ENCODE assay signal across 9 cellular contexts in the genomic region with DNA sequence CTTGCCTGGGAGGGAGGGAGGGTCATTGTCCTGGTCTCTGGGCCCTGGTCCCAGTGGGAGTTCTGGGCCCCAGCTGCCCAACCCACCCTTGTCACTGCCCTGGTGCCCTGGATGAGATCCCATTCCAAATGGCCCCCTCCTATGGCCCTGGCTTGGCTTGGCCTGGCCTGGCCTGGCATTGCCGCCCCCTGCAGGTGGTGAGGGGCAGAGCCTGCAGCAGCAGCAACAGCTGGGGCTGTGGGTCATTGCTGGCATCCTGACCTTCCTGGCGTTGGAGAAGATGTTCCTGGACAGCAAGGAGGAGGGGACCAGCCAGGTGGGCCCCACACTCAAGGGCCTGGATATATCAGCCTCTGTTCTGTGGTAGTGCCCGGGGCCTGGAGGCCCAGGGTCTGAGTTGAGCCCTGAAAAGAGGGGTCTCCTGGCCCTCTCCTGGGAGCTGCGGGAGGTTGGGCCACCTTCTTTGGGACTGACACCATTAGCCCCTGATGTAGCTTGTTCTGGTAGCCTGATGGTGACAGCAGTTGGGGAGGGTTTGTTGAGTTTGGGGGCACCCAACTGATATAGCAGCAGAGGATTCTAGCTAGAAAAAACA. TPM values are rescaled to one million over a fixed set of nuclear protein-coding genes. Genes with fewer than 3 reads are reported as not detected.
DNase-seq lines count a peak whose midpoint lies in the region; FAIRE-seq and TF ChIP-seq lines count a peak whose summit lies in the region.
"Had no signal": no experiment of that assay in that cellular context is flagged by ENCODE, and none has a peak within 500 bp of the region (broad histone marks: within the 10 kb centered on the region; RNA-seq: fewer than 3 reads in every experiment).

No MANE protein-coding gene starts in this region.

- H3K36me3 ChIP-seq in mesenchymal stem cell (ENCODE audit: control insufficient read depth in 1 of 2, insufficient read depth in 2 of 2, low read depth in 1 of 2, low read length in 2 of 2) (peaks cover 51 to 62% of the 10 kb centered on the region in 2 experiments), uterus (no peaks in the 10 kb centered on the region)

- no peak overlapping the region for H2BK5ac ChIP-seq in mesenchymal stem cell (ENCODE audit: low read depth, low read length, poor library complexity, severe bottlenecking)

- peak; percentile 95 for FAIRE-seq in GM12892 (lab: Jason Lieb, UNC)

- in situ Hi-C loops in T47D (cut with HindIII; ENCODE audit: low pct_unique_long_range_greater_than_20kb, low sequenced_read_pairs): no loop called here

- H3K27me3 ChIP-seq in mesenchymal stem cell (ENCODE audit: control insufficient read depth in 1 of 2, insufficient read depth in 1 of 2, low read length in 2 of 2): no peaks in the 10 kb centered on the region
- H3K27me3 ChIP-seq in uterus: no peaks in the 10 kb centered on the region

- no peak overlapping the region for H3K9ac ChIP-seq in mesenchymal stem cell (ENCODE audit: low read length)

- H2AFZ ChIP-seq in mesenchymal stem cell (ENCODE audit: low read depth, low read length): no peak overlapping the region

- no peak overlapping the region for H3K4ac ChIP-seq in mesenchymal stem cell (ENCODE audit: low read depth in 1 of 2, low read length in 2 of 2)

- H3K14ac ChIP-seq in mesenchymal stem cell (ENCODE audit: low read length in 2 of 2): no peak overlapping the region

- no peak overlapping the region for H2BK120ac ChIP-seq in mesenchymal stem cell (ENCODE audit: low read depth, low read length)

- 71% methylated on average over 4 of the region's 4 CpGs for WGBS in mesenchymal stem cell

- H3K4me3 ChIP-seq in AG09309 (ENCODE audit: control insufficient read depth, low read depth, low read length): no peak overlapping the region
- no peak overlapping the region for H3K4me3 ChIP-seq in mesenchymal stem cell (ENCODE audit: insufficient read depth in 1 of 2, low read depth in 1 of 2, low read length in 2 of 2)
- H3K4me3 ChIP-seq in uterus: no peak overlapping the region

- intact Hi-C loops in uterus (cut with DNase I; ENCODE audit: low total_unique reads): no loop called here

- H3K4me1 ChIP-seq in mesenchymal stem cell (ENCODE audit: control insufficient read depth, insufficient read depth, low read depth, low read length) (peaks cover 55% of the 10 kb centered on the region), uterus (peaks cover 6 to 47% of the 10 kb centered on the region in 2 donors)

- no peak overlapping the region for H3K18ac ChIP-seq in mesenchymal stem cell (ENCODE audit: low read depth in 1 of 2, low read length in 2 of 2)

- no peak overlapping the region for H2BK12ac ChIP-seq in mesenchymal stem cell (ENCODE audit: low read length in 2 of 2)

- TF ChIP-seq POLR2A in GM12892 (IDR thresholded peaks at IDR 0.05; ENCODE audit: low read depth, low read length): no peak
- no peak for TF ChIP-seq POLR2A in uterus (IDR thresholded peaks at IDR 0.05)

- no peak overlapping the region for H2AK5ac ChIP-seq in mesenchymal stem cell (ENCODE audit: low read length, severe bottlenecking)

- no peak overlapping the region for H3K23ac ChIP-seq in mesenchymal stem cell (ENCODE audit: low read length in 2 of 2)

- H3K79me1 ChIP-seq in mesenchymal stem cell (replicated peaks; ENCODE audit: low read length, poor library complexity, severe bottlenecking): peaks cover 7% of the 10 kb centered on the region

- DNase-seq in AG09309 (ENCODE audit: low read depth): no peak
- peak; percentile 72 for DNase-seq in GM12892 (ENCODE audit: insufficient read length)
- DNase-seq in SW480 (ENCODE audit: low spot score): peak; percentile 32
- DNase-seq in T47D (ENCODE audit: low read depth in 1 of 2, low spot score in 1 of 2): peak; percentile 70 to 76
- DNase-seq in mesenchymal stem cell: peak; percentile 56
- DNase-seq in uterus: no peak
- DNase-seq in NCI-H2029 (lab: John Stamatoyannopoulos, UW): no peak
- DNase-seq in NCI-H446 treated with DMSO at 0.1 percent for 48 hours (lab: John Stamatoyannopoulos, UW): no peak

- H3K4me2 ChIP-seq in mesenchymal stem cell (ENCODE audit: low read length, poor library complexity, severe bottlenecking): no peak overlapping the region

- TF ChIP-seq CTCF in AG09309 (IDR thresholded peaks at IDR 0.05; ENCODE audit: control insufficient read depth, insufficient read depth, low read depth, low read length, missing control alignments) (peak; percentile 92), uterus (IDR thresholded peaks at IDR 0.05) (peak in 3 of 4 experiments; percentile 37 to 49 (median 49))

- H2BK15ac ChIP-seq in mesenchymal stem cell (ENCODE audit: low read depth, poor library complexity, severe bottlenecking): no peak overlapping the region

- no peak overlapping the region for H3K27ac ChIP-seq in mesenchymal stem cell (ENCODE audit: low read length, poor library complexity, severe bottlenecking)
- H3K27ac ChIP-seq in uterus: peak overlapping the region; percentile 3 to 24

- H4K91ac ChIP-seq in mesenchymal stem cell (ENCODE audit: low read length): no peak overlapping the region

- H4K8ac ChIP-seq in mesenchymal stem cell (ENCODE audit: low read length): no peak overlapping the region

- H3K9me3 ChIP-seq in mesenchymal stem cell (ENCODE audit: control insufficient read depth, low read length): no peaks in the 10 kb centered on the region
- H3K9me3 ChIP-seq in uterus: no peaks in the 10 kb centered on the region

RNA-seq across cellular contexts. Expression of a gene that starts 3.9 kb away (rescaled TPM):
- polyA plus RNA-seq in GM12892 (2012; ENCODE audit: missing spikeins): 7.0 TPM
- 89.2 TPM for polyA plus RNA-seq in mesenchymal stem cell (2013, experiment 1 of 2)
- 88.7 TPM for polyA plus RNA-seq in mesenchymal stem cell (2013, experiment 2 of 2)
- total RNA-seq in uterus: 10 to 100 TPM; 30.9 to 79.2 (median 64.2) TPM

RNA-seq across cellular contexts. Expression of a gene that starts 14.0 kb away (rescaled TPM):
- 132 TPM for polyA plus RNA-seq in GM12892 (2012; ENCODE audit: missing spikeins)
- 95.6 TPM for polyA plus RNA-seq in mesenchymal stem cell (2013, experiment 1 of 2)
- polyA plus RNA-seq in mesenchymal stem cell (2013, experiment 2 of 2): 95.8 TPM
- total RNA-seq in uterus: 100 to 1,000 TPM in 1 of 4 donors, 10 to 100 TPM in 3; 43.8 to 161 (median 96.2) TPM

RNA-seq across cellular contexts. Expression of a gene that starts 33.9 kb away (rescaled TPM):
- polyA plus RNA-seq in GM12892 (2012; ENCODE audit: missing spikeins): 5.5 TPM
- polyA plus RNA-seq in mesenchymal stem cell (2013, experiment 1 of 2): not detected
- not detected for polyA plus RNA-seq in mesenchymal stem cell (2013, experiment 2 of 2)
- 1 to 10 TPM; 4.9 to 9.7 (median 7.6) TPM for total RNA-seq in uterus
- total RNA-seq: glomerular endothelial cell had no signal

RNA-seq across cellular contexts. Expression of a gene that starts 36.7 kb away (rescaled TPM):
- polyA plus RNA-seq in GM12892 (2012; ENCODE audit: missing spikeins): 0.59 TPM
- 0.32 TPM for polyA plus RNA-seq in mesenchymal stem cell (2013, experiment 1 of 2)
- polyA plus RNA-seq in mesenchymal stem cell (2013, experiment 2 of 2): 0.16 TPM
- total RNA-seq in uterus: under 1 TPM in 1 of 4 donors, not detected in 3; 0.41 TPM
- total RNA-seq: glomerular endothelial cell had no signal

RNA-seq across cellular contexts. Expression of a gene that starts 59.7 kb away (rescaled TPM):
- polyA plus RNA-seq in GM12892 (2012; ENCODE audit: missing spikeins): not detected
- not detected for polyA plus RNA-seq in mesenchymal stem cell (2013, experiment 1 of 2)
- polyA plus RNA-seq in mesenchymal stem cell (2013, experiment 2 of 2): not detected
- total RNA-seq in uterus: under 1 TPM in 2 of 4 donors, not detected in 2; 0.09 to 0.14 TPM
- total RNA-seq: glomerular endothelial cell had no signal

Comparison
In these comparisons a context has a peak if more than half of its experiments do, and no peak if none do; other contexts are left out.
1. DNase-seq: peak in GM12892 (single experiment), SW480 (single experiment), T47D (2 of 2) and mesenchymal stem cell (single experiment); none in AG09309 (single experiment), uterus (0 of 2), NCI-H2029 (single experiment) and NCI-H446 treated with DMSO at 0.1 percent for 48 hours (single experiment).